1 cellular context compared by ENCODE assay signal in genomic region chr1:74771913-74772515, GRCh38.
A peak's percentile ranks its signal among the peaks of the same experiment; 100 is the strongest.
TF ChIP-seq lines count a peak whose summit lies in the region.

No MANE protein-coding gene starts in this region.

TF ChIP-seq in GM12878, 131 proteins besides CTCF, POLR2A, EP300 and RAD21 (continued from another document):
- peak; percentile 94 for TF ChIP-seq SMC3 (IDR thresholded peaks at IDR 0.05; ENCODE audit: borderline replicate concordance, low read length)
- no peak for TF ChIP-seq HSF1 (IDR thresholded peaks at IDR 0.05; ENCODE audit: low read depth, low read length)
- TF ChIP-seq ZBTB4 (CRISPR knock-in tag; IDR thresholded peaks at IDR 0.05), result no peak
- TF ChIP-seq, protein P1, sequence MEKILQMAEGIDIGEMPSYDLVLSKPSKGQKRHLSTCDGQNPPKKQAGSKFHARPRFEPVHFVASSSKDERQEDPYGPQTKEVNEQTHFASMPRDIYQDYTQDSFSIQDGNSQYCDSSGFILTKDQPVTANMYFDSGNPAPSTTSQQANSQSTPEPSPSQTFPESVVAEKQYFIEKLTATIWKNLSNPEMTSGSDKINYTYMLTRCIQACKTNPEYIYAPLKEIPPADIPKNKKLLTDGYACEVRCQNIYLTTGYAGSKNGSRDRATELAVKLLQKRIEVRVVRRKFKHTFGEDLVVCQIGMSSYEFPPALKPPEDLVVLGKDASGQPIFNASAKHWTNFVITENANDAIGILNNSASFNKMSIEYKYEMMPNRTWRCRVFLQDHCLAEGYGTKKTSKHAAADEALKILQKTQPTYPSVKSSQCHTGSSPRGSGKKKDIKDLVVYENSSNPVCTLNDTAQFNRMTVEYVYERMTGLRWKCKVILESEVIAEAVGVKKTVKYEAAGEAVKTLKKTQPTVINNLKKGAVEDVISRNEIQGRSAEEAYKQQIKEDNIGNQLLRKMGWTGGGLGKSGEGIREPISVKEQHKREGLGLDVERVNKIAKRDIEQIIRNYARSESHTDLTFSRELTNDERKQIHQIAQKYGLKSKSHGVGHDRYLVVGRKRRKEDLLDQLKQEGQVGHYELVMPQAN (conservative IDR thresholded peaks at IDR 0.05), result no peak
